ENCODE assay signal across 8 cellular contexts in the genomic region with DNA sequence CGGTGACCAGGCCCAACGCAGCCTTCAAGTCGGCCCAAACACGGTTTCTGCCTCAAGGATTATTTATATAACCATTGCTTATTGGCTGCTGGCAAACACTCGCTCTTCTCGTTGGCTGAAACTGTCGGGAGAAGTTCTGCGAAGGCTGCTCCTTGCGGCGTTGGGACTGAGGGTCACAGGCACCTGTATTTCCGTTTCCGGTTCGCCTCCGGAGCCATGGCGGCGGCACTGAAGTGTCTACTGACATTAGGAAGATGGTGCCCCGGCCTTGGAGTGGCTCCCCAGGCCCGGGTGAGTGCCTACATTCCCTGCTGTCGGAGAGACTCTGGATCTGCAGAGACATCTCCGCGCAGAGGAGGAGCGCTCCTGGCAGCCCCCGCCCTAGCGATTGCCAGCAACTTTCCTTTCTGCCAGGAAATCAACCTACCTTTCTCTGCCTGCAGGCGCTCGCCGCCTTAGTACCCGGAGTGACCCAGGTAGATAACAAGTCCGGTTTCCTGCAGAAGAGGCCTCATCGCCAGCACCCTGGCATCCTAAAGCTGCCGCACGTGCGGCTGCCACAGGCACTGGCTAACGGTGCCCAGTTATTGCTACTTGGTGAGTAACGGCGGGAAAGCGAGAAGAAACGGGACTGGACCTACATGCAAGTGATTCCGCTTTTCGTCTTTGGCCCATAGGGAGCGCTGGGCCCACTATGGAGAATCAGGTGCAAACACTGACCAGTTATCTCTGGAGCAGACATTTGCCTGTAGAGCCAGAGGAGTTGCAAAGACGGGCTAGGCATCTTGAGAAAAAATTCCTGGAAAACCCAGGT. TPM values are rescaled to one million over a fixed set of nuclear protein-coding genes. Genes with fewer than 3 reads are reported as not detected.
DNase-seq lines count a peak whose midpoint lies in the region; ATAC-seq, FAIRE-seq and TF ChIP-seq lines count a peak whose summit lies in the region.

Gene METTL17, plus strand, starts transcription at position 194 of the 814 bp plus-strand sequence. Its CDS starts 23 bp downstream, at position 217.

- FAIRE-seq in GM12892 (lab: Jason Lieb, UNC): peak; percentile 79

- peak within 1 kb of the TSS; percentile 91 for H3K4me3 ChIP-seq in upper lobe of right lung

- H3K36me3 ChIP-seq in upper lobe of right lung: peaks cover 37% of the 10 kb centered on the region

- peak; percentile 22 for TF ChIP-seq CTCF in upper lobe of right lung (IDR thresholded peaks at IDR 0.05)

- ATAC-seq in HG02840 (IDR thresholded peaks at IDR 0.05; ENCODE audit: low FRiP score, unreplicated experiment): peak; percentile 93
- peak; percentile 93 to 95 for ATAC-seq in left cardiac atrium
- peak; percentile 97 for ATAC-seq in upper lobe of right lung

- no peaks in the 10 kb centered on the region for H3K9me3 ChIP-seq in upper lobe of right lung

- no peaks in the 10 kb centered on the region for H3K27me3 ChIP-seq in upper lobe of right lung

- H3K4me1 ChIP-seq in upper lobe of right lung: peaks cover 22% of the 10 kb centered on the region

- TF ChIP-seq POLR2A in GM12892 (IDR thresholded peaks at IDR 0.05; ENCODE audit: low read depth, low read length): peak; percentile 90

- intact Hi-C loops in T-helper 1 cell treated with Interleukin-12 subunit alpha and Interleukin-12 subunit beta and Interleukin-4 antibody, amounts not matched to agents 30 ng/mL and 1 ng/mL, for 36 hours (cut with micrococcal nuclease): loop anchor here (1.0 to 10.0 kb wide), 4 partner anchors 19 to 645 kb away; partner anchors contain the start of genes PARP2 and TEP1
- intact Hi-C loops in left cardiac atrium (cut with DNase I) (no loop called here), posterior vena cava (cut with DNase I) (no loop called here), upper lobe of right lung (cut with DNase I) (no loop called here)

- DNase-seq in GM12892 (ENCODE audit: insufficient read length): peak; percentile 77
- DNase-seq in NCI-H1436 treated with DMSO at 0.1 percent for 48 hours (lab: John Stamatoyannopoulos, UW): peak; percentile 62
- peak; percentile 99 for DNase-seq in amniotic epithelial cell (ENCODE audit: low read depth)
- peak; percentile 92 for DNase-seq in left cardiac atrium
- peak; percentile 96 for DNase-seq in posterior vena cava (ENCODE audit: low spot score)
- peak; percentile 94 for DNase-seq in upper lobe of right lung

- H3K27ac ChIP-seq in upper lobe of right lung: peak within 1 kb of the TSS; percentile 84

RNA-seq across cellular contexts. Expression of gene METTL17, which starts in this region (rescaled TPM):
- 74.6 TPM for polyA plus RNA-seq in GM12892 (2012; ENCODE audit: missing spikeins)
- total RNA-seq in T-helper 1 cell treated with Interleukin-12 subunit alpha and Interleukin-12 subunit beta and Interleukin-4 antibody, amounts not matched to agents 30 ng/mL and 1 ng/mL, for 36 hours: 90.7 and 96.3 TPM in 2 replicates
- total RNA-seq in left cardiac atrium (10 to 100 TPM; 33.8 to 39.0 TPM), posterior vena cava (10 to 100 TPM; 30.1 to 33.5 TPM), upper lobe of right lung (51.0 TPM)

Comparison
In these comparisons a context has a peak if more than half of its experiments do, and no peak if none do; other contexts are left out.
1. Peak in every context shown above with its lines: DNase-seq, ATAC-seq, H3K4me3 ChIP-seq and H3K27ac ChIP-seq.